17 cellular contexts compared by ENCODE assay signal in the genomic region with DNA sequence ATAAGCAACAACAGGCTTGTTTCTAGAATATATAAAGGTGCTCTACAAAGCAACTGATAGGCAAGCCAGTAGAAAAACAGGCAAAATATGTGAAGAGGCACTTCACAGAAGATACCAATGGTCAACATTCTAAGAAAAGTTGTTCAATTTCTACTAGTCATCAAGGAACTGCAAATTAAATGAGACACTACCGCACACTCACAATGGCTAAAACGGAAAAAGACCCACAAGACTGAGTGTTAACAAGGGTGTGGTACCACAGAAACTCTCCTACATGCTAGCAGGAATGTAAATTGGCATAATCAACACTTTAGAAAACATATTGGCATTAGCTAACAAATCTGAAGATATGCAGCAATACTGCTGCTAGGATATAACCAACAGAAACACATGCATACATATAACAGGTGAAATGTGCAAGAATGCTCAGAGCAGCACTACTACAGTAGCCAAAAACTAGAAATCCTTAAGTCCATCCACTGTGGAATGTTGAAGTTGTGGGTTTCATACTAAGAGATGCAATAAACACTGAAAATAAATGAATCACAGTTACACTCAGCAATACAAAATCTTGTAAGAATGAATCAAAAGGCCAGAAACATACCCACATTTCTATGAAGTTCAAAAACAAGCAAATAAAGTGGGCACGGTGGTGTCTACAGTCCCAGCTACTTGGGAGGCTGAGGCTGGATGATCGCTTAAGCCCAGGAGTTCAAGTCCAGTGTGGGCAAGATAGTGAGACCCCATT. TPM values are rescaled to one million over a fixed set of nuclear protein-coding genes. Genes with fewer than 3 reads are reported as not detected.
A peak's percentile ranks its signal among the peaks of the same experiment; 100 is the strongest.
DNase-seq lines count a peak whose midpoint lies in the region; ATAC-seq and TF ChIP-seq lines count a peak whose summit lies in the region.
"Had no signal": no experiment of that assay in that cellular context is flagged by ENCODE, and none has a peak within 500 bp of the region (broad histone marks: within the 10 kb centered on the region; RNA-seq: fewer than 3 reads in every experiment).

No MANE protein-coding gene starts in this region.

- in situ Hi-C loops in HAP-1 (cut with MboI; ENCODE audit: low sequenced_read_pairs), result loop anchor here (25.0 kb wide), 1 partner anchor 172 kb away; no protein-coding TSS in a partner anchor

- intact Hi-C loops in CD4-positive, alpha-beta memory T cell (cut with micrococcal nuclease), result loop anchor here (10.0 kb wide), 1 partner anchor 435 kb away; no protein-coding TSS in a partner anchor

- POLR2A ChIA-PET in CD4-positive, alpha-beta memory T cell (lab: Charles Lee; ENCODE audit: partially characterized antibody), result interaction anchor here (1.6 kb wide), 1 partner anchor 9 kb away, joined by 4 read pairs; a partner anchor contains a TSS

- H3K27me3 Mint-ChIP-seq in CD4-positive, alpha-beta memory T cell, result no peaks in the 10 kb centered on the region
- peaks cover 2% of the 10 kb centered on the region; the same call in 1 of the 2 replicates for H3K27me3 Mint-ChIP-seq in HFFc6 (ENCODE audit: insufficient read depth)

- no peak overlapping the region for H3K9ac ChIP-seq in adipocyte (ENCODE audit: low read length)
- H3K9ac ChIP-seq: KMS-11, SK-N-SH had no signal

- peak overlapping the region in 6 of 8 donors; percentile 29 to 68 (median 63) for H3K4me3 Mint-ChIP-seq in CD4-positive, alpha-beta memory T cell
- no peak overlapping the region for H3K4me3 Mint-ChIP-seq in HFFc6
- H3K4me3 Mint-ChIP-seq: activated naive CD4-positive, alpha-beta T cell treated with anti-CD3 and anti-CD28 coated beads for 36 hours had no signal

- H3K9me3 ChIP-seq in CD4-positive, alpha-beta memory T cell (ENCODE audit: control insufficient read depth in 1 of 2, low read length in 2 of 2), result no peaks in the 10 kb centered on the region
- H3K9me3 ChIP-seq in adipocyte (ENCODE audit: control insufficient read depth, low read length) (no peaks in the 10 kb centered on the region), neutrophil (no peaks in the 10 kb centered on the region), HAP-1 (no peaks in the 10 kb centered on the region)
- H3K9me3 ChIP-seq: SK-N-SH had no signal

- no peak for DNase-seq in CD4-positive, alpha-beta memory T cell
- DNase-seq in HFFc6 (peak; percentile 13), adipocyte (ENCODE audit: low read depth) (no peak), HAP-1 (ENCODE audit: low spot score in 2 of 2) (no peak), NOMO-1 treated with DMSO at 0.1 percent for 48 hours (lab: John Stamatoyannopoulos, UW; ENCODE audit: unreplicated experiment) (no peak), cerebellar cortex (ENCODE audit: low spot score) (no peak)
- DNase-seq: activated CD8-positive, alpha-beta memory T cell treated with anti-CD3 and anti-CD28 coated beads for 24 hours; activated naive CD4-positive, alpha-beta T cell treated with anti-CD3 and anti-CD28 coated beads for 36 hours; central memory CD4-positive, alpha-beta T cell; midbrain; NCI-H1417; occipital lobe; SK-N-SH; stimulated activated naive CD4-positive, alpha-beta T cell had no signal

- TF ChIP-seq CTCF in HFFc6 (IDR thresholded peaks at IDR 0.05) (no peak), neutrophil (IDR thresholded peaks at IDR 0.05) (no peak)

- H3K4me1 Mint-ChIP-seq in CD4-positive, alpha-beta memory T cell, result peaks cover 20 to 39% (median 28%) of the 10 kb centered on the region in 4 donors
- peaks cover 22% of the 10 kb centered on the region for H3K4me1 Mint-ChIP-seq in HFFc6 (ENCODE audit: low read depth)

- H3K9me3 Mint-ChIP-seq in CD4-positive, alpha-beta memory T cell, result peaks cover 0 to 2% (median 0%) of the 10 kb centered on the region in 8 donors
- H3K9me3 Mint-ChIP-seq in HFFc6, result no peaks in the 10 kb centered on the region
- H3K9me3 Mint-ChIP-seq: activated naive CD4-positive, alpha-beta T cell treated with anti-CD3 and anti-CD28 coated beads for 36 hours had no signal

- no peak overlapping the region for H3K4me3 ChIP-seq in CD4-positive, alpha-beta memory T cell (ENCODE audit: low read length in 2 of 2)
- H3K4me3 ChIP-seq in adipocyte (ENCODE audit: low read length) (peak overlapping the region; percentile 64), neutrophil (ENCODE audit: low read depth in 1 of 2, low read length in 1 of 2) (no peak overlapping the region), HAP-1 (no peak overlapping the region)

- H3K27ac Mint-ChIP-seq in CD4-positive, alpha-beta memory T cell, result peak overlapping the region; percentile 5 to 84 (median 59)
- H3K27ac Mint-ChIP-seq in HFFc6, result peak overlapping the region; percentile 36; the same call in 1 of the 2 replicates
- H3K27ac Mint-ChIP-seq: activated naive CD4-positive, alpha-beta T cell treated with anti-CD3 and anti-CD28 coated beads for 36 hours had no signal

- no peaks in the 10 kb centered on the region for H3K27me3 ChIP-seq in CD4-positive, alpha-beta memory T cell (ENCODE audit: insufficient read depth, low read length)
- H3K27me3 ChIP-seq in adipocyte (replicated peaks; ENCODE audit: control insufficient read depth, insufficient read depth, low read length) (no peaks in the 10 kb centered on the region), neutrophil (no peaks in the 10 kb centered on the region), HAP-1 (ENCODE audit: low read depth) (no peaks in the 10 kb centered on the region)

- peaks cover 21% of the 10 kb centered on the region for H3K4me1 ChIP-seq in CD4-positive, alpha-beta memory T cell (ENCODE audit: insufficient read depth, low read length)
- peaks cover 23% of the 10 kb centered on the region for H3K4me1 ChIP-seq in adipocyte (ENCODE audit: control insufficient read depth, insufficient read depth, low read length)
- peaks cover 0 to 7% of the 10 kb centered on the region in 2 experiments for H3K4me1 ChIP-seq in neutrophil (ENCODE audit: control insufficient read depth in 1 of 2, insufficient read depth in 1 of 2, low read depth in 1 of 2, low read length in 1 of 2)
- H3K4me1 ChIP-seq in HAP-1, result peaks cover 10% of the 10 kb centered on the region

- H3K36me3 Mint-ChIP-seq in CD4-positive, alpha-beta memory T cell, result no peaks in the 10 kb centered on the region
- H3K36me3 Mint-ChIP-seq in HFFc6 (ENCODE audit: low read depth), result no peaks in the 10 kb centered on the region

- CTCF ChIA-PET in CD4-positive, alpha-beta memory T cell (lab: Charles Lee; ENCODE audit: partially characterized antibody), result no interaction called here

- H3K27ac ChIP-seq in CD4-positive, alpha-beta memory T cell (ENCODE audit: low read depth, low read length), result no peak overlapping the region
- peak overlapping the region; percentile 9 for H3K27ac ChIP-seq in neutrophil
- H3K27ac ChIP-seq: KMS-11 had no signal

- no peak for ATAC-seq in HG03139 (IDR thresholded peaks at IDR 0.05; ENCODE audit: unreplicated experiment)

- H3K36me3 ChIP-seq in CD4-positive, alpha-beta memory T cell (ENCODE audit: insufficient read depth, low read length), result no peaks in the 10 kb centered on the region
- H3K36me3 ChIP-seq in adipocyte (ENCODE audit: control insufficient read depth, insufficient read depth, low read length, severe bottlenecking) (no peaks in the 10 kb centered on the region), neutrophil (no peaks in the 10 kb centered on the region), HAP-1 (replicated peaks) (no peaks in the 10 kb centered on the region; the same call in 1 of the 2 replicates)

RNA-seq across cellular contexts. Expression of a gene that starts 9.2 kb away (rescaled TPM):
- total RNA-seq in CD4-positive, alpha-beta memory T cell, result not detected
- polyA plus RNA-seq in CD4-positive, alpha-beta memory T cell, result not detected
- total RNA-seq in HFFc6 (2021; fragmentation: NEBNext Ultra II Directional; extraction: Animal tissue kit (Norgen Biotek cat#: 25700)), result not detected
- total RNA-seq: activated naive CD4-positive, alpha-beta T cell treated with anti-CD3 and anti-CD28 coated beads for 36 hours had no signal
- polyA plus RNA-seq: SK-N-SH had no signal
